ENCODE assay signal across 8 cellular contexts in the genomic region with DNA sequence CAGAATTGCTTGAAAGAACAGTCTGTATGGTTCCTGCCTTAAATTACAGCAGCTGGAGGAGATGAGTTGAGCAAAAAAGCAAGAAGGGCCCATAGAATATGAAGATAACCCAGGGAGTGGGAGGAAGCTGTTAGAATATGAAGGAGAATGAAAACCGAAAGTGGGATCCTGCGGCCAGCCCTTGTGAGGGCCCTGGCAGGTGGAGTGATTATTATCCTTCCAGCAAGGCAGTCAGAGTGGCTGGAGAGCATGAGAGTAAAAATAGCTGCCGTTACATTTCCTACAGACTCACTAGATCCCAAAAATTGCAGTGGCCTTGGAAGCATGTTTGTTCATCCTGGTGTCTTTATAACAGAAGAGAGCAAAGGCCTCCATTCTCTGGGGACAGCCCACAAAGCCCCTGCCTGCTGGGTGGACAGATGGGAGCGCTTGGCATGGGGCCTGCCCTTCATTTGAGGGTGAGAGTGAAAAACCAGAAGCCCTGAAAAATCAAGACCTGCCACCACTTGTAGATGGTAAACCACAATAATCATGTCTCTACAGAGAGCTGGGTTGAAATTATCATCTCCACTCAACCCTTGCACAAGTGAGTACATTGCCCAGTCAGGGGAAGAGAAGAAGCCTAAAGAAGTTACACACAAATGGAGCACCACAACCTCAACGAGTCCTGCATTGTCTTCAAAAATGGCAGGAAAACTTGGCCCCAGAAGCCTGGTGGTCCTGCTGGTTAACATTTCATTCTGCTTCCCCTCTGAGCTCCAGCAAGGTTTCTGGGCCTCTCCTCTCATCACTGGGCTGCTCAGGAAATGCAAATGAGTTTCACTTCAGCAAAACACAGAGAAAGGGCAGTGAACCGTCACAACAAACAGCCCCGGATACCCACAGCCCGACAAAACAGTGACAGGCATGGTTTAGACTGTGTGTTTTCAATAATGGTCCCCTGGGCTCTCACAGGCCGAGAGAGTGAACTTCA. TPM values are rescaled to one million over a fixed set of nuclear protein-coding genes. Genes with fewer than 3 reads are reported as not detected.
A peak's percentile ranks its signal among the peaks of the same experiment; 100 is the strongest.
DNase-seq lines count a peak whose midpoint lies in the region; ATAC-seq and TF ChIP-seq lines count a peak whose summit lies in the region.

No MANE protein-coding gene starts in this region.

- H3K27me3 ChIP-seq in spleen (replicated peaks in 1 of 7) (peaks cover 0 to 21% (median 6%) of the 10 kb centered on the region in 7 donors), upper lobe of right lung (peaks cover 9% of the 10 kb centered on the region)

- H3K4me3 ChIP-seq in spleen (peak overlapping the region in 1 of 8 donors; percentile 21), upper lobe of right lung (no peak overlapping the region)

- peak; percentile 86 for ATAC-seq in GM19452 (IDR thresholded peaks at IDR 0.05; ENCODE audit: unreplicated experiment)
- ATAC-seq in HG03457 (IDR thresholded peaks at IDR 0.05; ENCODE audit: unreplicated experiment) = peak; percentile 76
- no peak for ATAC-seq in upper lobe of right lung

- no peak for TF ChIP-seq POLR2A in spleen (IDR thresholded peaks at IDR 0.05)

- peak; percentile 95 for DNase-seq in DMS 273 (lab: John Stamatoyannopoulos, UW; ENCODE audit: unreplicated experiment)
- DNase-seq in RPMI8226 = peak; percentile 65
- DNase-seq in endothelial cell (ENCODE audit: low spot score) = no peak
- DNase-seq in spleen = peak; percentile 79
- DNase-seq in HUDEP-2 (lab: John Stamatoyannopoulos, UW; ENCODE audit: unreplicated experiment in 76 of 76) = no peak
- DNase-seq in upper lobe of right lung = no peak

- H3K9me3 Mint-ChIP-seq in endothelial cell (ENCODE audit: unreplicated experiment) = no peaks in the 10 kb centered on the region

- H3K27ac ChIP-seq in spleen (peak overlapping the region; percentile 65 to 92 (median 82)), upper lobe of right lung (no peak overlapping the region)

- H3K4me3 Mint-ChIP-seq in endothelial cell (ENCODE audit: unreplicated experiment) = no peak overlapping the region

- H3K4me1 ChIP-seq in spleen (peaks cover 44 to 78% (median 61%) of the 10 kb centered on the region in 6 donors), upper lobe of right lung (peaks cover 13% of the 10 kb centered on the region)

- H3K9me3 ChIP-seq in spleen = no peaks in the 10 kb centered on the region
- no peaks in the 10 kb centered on the region for H3K9me3 ChIP-seq in upper lobe of right lung

- WGBS in spleen, 5 donors = 25 to 56% (median 46%) methylated on average over 7 to 9 of the region's 9 CpGs

- H3K27me3 Mint-ChIP-seq in endothelial cell (ENCODE audit: unreplicated experiment) = peaks cover 7% of the 10 kb centered on the region

- H3K27ac Mint-ChIP-seq in endothelial cell (ENCODE audit: unreplicated experiment) = peak overlapping the region; percentile 71

- peaks cover 46% of the 10 kb centered on the region for H3K4me1 Mint-ChIP-seq in endothelial cell (ENCODE audit: unreplicated experiment)

- TF ChIP-seq CTCF in endothelial cell (IDR thresholded peaks at IDR 0.05; ENCODE audit: unreplicated experiment) (no peak), spleen (IDR thresholded peaks at IDR 0.05 in 8 of 11, conservative IDR thresholded peaks at IDR 0.05 in 3 of 11) (no peak), upper lobe of right lung (IDR thresholded peaks at IDR 0.05) (no peak)

- intact Hi-C loops in spleen (cut with DNase I; ENCODE audit: low total_unique reads) = no loop called here
- intact Hi-C loops in upper lobe of right lung (cut with DNase I) = no loop called here

- H3K36me3 Mint-ChIP-seq in endothelial cell (ENCODE audit: low read depth, unreplicated experiment) = peaks cover 7% of the 10 kb centered on the region

- H3K36me3 ChIP-seq in spleen (peaks cover 0 to 27% (median 0%) of the 10 kb centered on the region in 6 donors), upper lobe of right lung (peaks cover 16% of the 10 kb centered on the region)

RNA-seq across cellular contexts. Expression of a gene that starts 20.5 kb away (rescaled TPM):
- total RNA-seq in endothelial cell (ENCODE audit: unreplicated experiment) (12.0 TPM), spleen (not detected), upper lobe of right lung (not detected)
- polyA plus RNA-seq in spleen = under 1 TPM in 1 of 3 donors, not detected in 2; 0.02 TPM

RNA-seq across cellular contexts. Expression of a gene that starts 23.0 kb away (rescaled TPM):
- total RNA-seq in endothelial cell (ENCODE audit: unreplicated experiment) (42.4 TPM), spleen (10 to 100 TPM; 14.9 to 33.8 (median 24.7) TPM), upper lobe of right lung (24.9 TPM)
- 1 to 10 TPM; 4.2 to 9.6 (median 5.1) TPM for polyA plus RNA-seq in spleen

Comparison
In these comparisons a context has a peak if more than half of its experiments do, and no peak if none do; other contexts are left out.
1. DNase-seq: peak in DMS 273 (single experiment), RPMI8226 (single experiment) and spleen (single experiment); none in endothelial cell (single experiment), HUDEP-2 (0 of 76) and upper lobe of right lung (single experiment).
2. RNA of a gene that starts 20.5 kb away (total RNA-seq): 12.0 TPM in endothelial cell (single experiment); not detected in upper lobe of right lung (single experiment) and not detected in spleen; every median in the first group is over 10 times any median in the second.